In genomic region chr15:72116680-72117447, GRCh38 we compare ENCODE assay signal across 8 cellular contexts. TPM values are rescaled to one million over a fixed set of nuclear protein-coding genes. Genes with fewer than 3 reads are reported as not detected.
DNase-seq lines count a peak whose midpoint lies in the region; ATAC-seq and TF ChIP-seq lines count a peak whose summit lies in the region.

No MANE protein-coding gene starts in this region.

- intact Hi-C loops in activated CD4-positive, alpha-beta T cell treated with anti-CD3 and anti-CD28 coated beads, Interleukin-2, amount 10 ng/mL, durations not matched to agents 24 days and 14 days (cut with micrococcal nuclease): loop anchor here (5.0 to 10.0 kb wide), 4 partner anchors 358 to 1878 kb away; partner anchors contain the start of genes ADPGK, ARIH1, BBS4 and HIGD2B

- H3K27me3 ChIP-seq in WERI-Rb-1 (ENCODE audit: insufficient read depth, low read depth, severe bottlenecking): no peaks in the 10 kb centered on the region

- ATAC-seq in HG03575 (IDR thresholded peaks at IDR 0.05; ENCODE audit: extremely low read depth, insufficient number of reproducible peaks, low FRiP score, unreplicated experiment) (peak; percentile 4), esophagus mucosa (peak; percentile 6), HG02588 (IDR thresholded peaks at IDR 0.05; ENCODE audit: unreplicated experiment) (no peak)

- H3K4me1 Mint-ChIP-seq in activated CD4-positive, alpha-beta T cell treated with anti-CD3 and anti-CD28 coated beads, Interleukin-2, amount 10 ng/mL, durations not matched to agents 24 days and 14 days: peaks cover 26% of the 10 kb centered on the region

- no peaks in the 10 kb centered on the region for H3K4me1 ChIP-seq in urinary bladder (ENCODE audit: insufficient read depth)

- no peaks in the 10 kb centered on the region for H3K9me3 Mint-ChIP-seq in activated CD4-positive, alpha-beta T cell treated with anti-CD3 and anti-CD28 coated beads, Interleukin-2, amount 10 ng/mL, durations not matched to agents 24 days and 14 days

- WGBS in urinary bladder: 2% methylated on average over 23 of the region's 23 CpGs

- peak overlapping the region; percentile 95 for H3K4me3 Mint-ChIP-seq in activated CD4-positive, alpha-beta T cell treated with anti-CD3 and anti-CD28 coated beads, Interleukin-2, amount 10 ng/mL, durations not matched to agents 24 days and 14 days

- peak; percentile 61 for DNase-seq in activated CD4-positive, alpha-beta T cell treated with anti-CD3 and anti-CD28 coated beads, Interleukin-2, amount 10 ng/mL, durations not matched to agents 24 days and 14 days
- no peak for DNase-seq in activated CD4-positive, alpha-beta T cell treated with anti-CD3 and anti-CD28 coated beads for 1 hour
- DNase-seq in WERI-Rb-1 (peak; percentile 21), myocyte (ENCODE audit: low read depth) (peak; percentile 20)

- H3K27ac Mint-ChIP-seq in activated CD4-positive, alpha-beta T cell treated with anti-CD3 and anti-CD28 coated beads, Interleukin-2, amount 10 ng/mL, durations not matched to agents 24 days and 14 days: peak overlapping the region; percentile 86

- H3K9me3 ChIP-seq in WERI-Rb-1 (ENCODE audit: severe bottlenecking): no peaks in the 10 kb centered on the region

- H3K4me3 ChIP-seq in WERI-Rb-1 (ENCODE audit: low read depth, low read length) (peak overlapping the region; percentile 91), urinary bladder (ENCODE audit: low read depth, low read length) (peak overlapping the region; percentile 83)

- H3K36me3 Mint-ChIP-seq in activated CD4-positive, alpha-beta T cell treated with anti-CD3 and anti-CD28 coated beads, Interleukin-2, amount 10 ng/mL, durations not matched to agents 24 days and 14 days (ENCODE audit: low read depth): no peaks in the 10 kb centered on the region

- no peak for TF ChIP-seq CTCF in WERI-Rb-1 (IDR thresholded peaks at IDR 0.05; ENCODE audit: low read depth, low read length)

- peaks cover 17% of the 10 kb centered on the region for H3K27me3 Mint-ChIP-seq in activated CD4-positive, alpha-beta T cell treated with anti-CD3 and anti-CD28 coated beads, Interleukin-2, amount 10 ng/mL, durations not matched to agents 24 days and 14 days

- H3K27ac ChIP-seq in WERI-Rb-1 (peak overlapping the region; percentile 80), urinary bladder (ENCODE audit: low read depth) (peak overlapping the region; percentile 96)

- peaks cover 2% of the 10 kb centered on the region; the same call in 1 of the 2 replicates for H3K36me3 ChIP-seq in WERI-Rb-1
- H3K36me3 ChIP-seq in urinary bladder (ENCODE audit: insufficient read depth): no peaks in the 10 kb centered on the region

RNA-seq across cellular contexts. Expression of gene MYO9A, which starts 1.1 kb away (rescaled TPM):
- 19.4 and 21.3 TPM in 2 replicates for total RNA-seq in activated CD4-positive, alpha-beta T cell treated with anti-CD3 and anti-CD28 coated beads, Interleukin-2, amount 10 ng/mL, durations not matched to agents 24 days and 14 days
- 23.1 TPM for total RNA-seq in esophagus mucosa
- 21.2 and 22.1 TPM in 2 replicates for total RNA-seq in myocyte
- polyA plus RNA-seq in myocyte (2012): 5.5 TPM
- 179 TPM for total RNA-seq in urinary bladder
- polyA plus RNA-seq in urinary bladder: 13.8 TPM

RNA-seq across cellular contexts. Expression of gene SENP8, which starts 1.3 kb away (rescaled TPM):
- total RNA-seq in activated CD4-positive, alpha-beta T cell treated with anti-CD3 and anti-CD28 coated beads, Interleukin-2, amount 10 ng/mL, durations not matched to agents 24 days and 14 days: 1.5 and 1.7 TPM in 2 replicates
- total RNA-seq in esophagus mucosa (1.8 TPM), myocyte (2.1 and 3.2 TPM in 2 replicates), urinary bladder (2.6 TPM)
- polyA plus RNA-seq in myocyte (2012): 1.7 TPM
- 1.8 TPM for polyA plus RNA-seq in urinary bladder
